Comparison of ENCODE assay signal across 1 cellular context in the genomic region with DNA sequence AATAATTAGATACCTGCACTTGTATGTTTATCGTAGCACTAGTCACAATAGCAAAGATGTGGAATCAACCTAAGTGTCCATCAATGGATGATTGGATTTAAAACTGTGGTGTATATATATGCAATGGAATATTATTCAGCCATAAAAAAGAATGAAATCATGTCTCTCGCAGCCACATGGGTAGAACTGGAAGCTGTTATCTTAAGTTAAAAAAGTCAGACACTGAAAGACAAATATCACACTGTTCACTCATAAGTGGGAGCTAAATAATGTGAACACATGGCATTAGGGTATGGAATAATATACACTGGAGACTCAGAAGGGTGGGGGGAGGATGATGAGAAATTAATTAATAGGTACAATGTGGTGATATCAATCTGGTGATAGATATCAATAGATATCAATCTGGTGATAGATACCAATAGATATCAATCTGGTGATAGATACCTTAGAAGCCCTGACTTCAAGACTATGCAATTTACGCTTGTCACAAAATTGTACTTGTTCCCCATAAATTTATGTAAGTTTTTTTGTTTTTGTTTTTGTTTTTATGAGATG.
TF ChIP-seq lines count a peak whose summit lies in the region.

No MANE protein-coding gene starts in this region.

TF ChIP-seq in K562, 482 proteins besides CTCF, POLR2A, EP300 and RAD21 (continued from another document):
- TF ChIP-seq, protein P1, sequence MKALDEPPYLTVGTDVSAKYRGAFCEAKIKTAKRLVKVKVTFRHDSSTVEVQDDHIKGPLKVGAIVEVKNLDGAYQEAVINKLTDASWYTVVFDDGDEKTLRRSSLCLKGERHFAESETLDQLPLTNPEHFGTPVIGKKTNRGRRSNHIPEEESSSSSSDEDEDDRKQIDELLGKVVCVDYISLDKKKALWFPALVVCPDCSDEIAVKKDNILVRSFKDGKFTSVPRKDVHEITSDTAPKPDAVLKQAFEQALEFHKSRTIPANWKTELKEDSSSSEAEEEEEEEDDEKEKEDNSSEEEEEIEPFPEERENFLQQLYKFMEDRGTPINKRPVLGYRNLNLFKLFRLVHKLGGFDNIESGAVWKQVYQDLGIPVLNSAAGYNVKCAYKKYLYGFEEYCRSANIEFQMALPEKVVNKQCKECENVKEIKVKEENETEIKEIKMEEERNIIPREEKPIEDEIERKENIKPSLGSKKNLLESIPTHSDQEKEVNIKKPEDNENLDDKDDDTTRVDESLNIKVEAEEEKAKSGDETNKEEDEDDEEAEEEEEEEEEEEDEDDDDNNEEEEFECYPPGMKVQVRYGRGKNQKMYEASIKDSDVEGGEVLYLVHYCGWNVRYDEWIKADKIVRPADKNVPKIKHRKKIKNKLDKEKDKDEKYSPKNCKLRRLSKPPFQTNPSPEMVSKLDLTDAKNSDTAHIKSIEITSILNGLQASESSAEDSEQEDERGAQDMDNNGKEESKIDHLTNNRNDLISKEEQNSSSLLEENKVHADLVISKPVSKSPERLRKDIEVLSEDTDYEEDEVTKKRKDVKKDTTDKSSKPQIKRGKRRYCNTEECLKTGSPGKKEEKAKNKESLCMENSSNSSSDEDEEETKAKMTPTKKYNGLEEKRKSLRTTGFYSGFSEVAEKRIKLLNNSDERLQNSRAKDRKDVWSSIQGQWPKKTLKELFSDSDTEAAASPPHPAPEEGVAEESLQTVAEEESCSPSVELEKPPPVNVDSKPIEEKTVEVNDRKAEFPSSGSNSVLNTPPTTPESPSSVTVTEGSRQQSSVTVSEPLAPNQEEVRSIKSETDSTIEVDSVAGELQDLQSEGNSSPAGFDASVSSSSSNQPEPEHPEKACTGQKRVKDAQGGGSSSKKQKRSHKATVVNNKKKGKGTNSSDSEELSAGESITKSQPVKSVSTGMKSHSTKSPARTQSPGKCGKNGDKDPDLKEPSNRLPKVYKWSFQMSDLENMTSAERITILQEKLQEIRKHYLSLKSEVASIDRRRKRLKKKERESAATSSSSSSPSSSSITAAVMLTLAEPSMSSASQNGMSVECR (CRISPR knock-in tag; IDR thresholded peaks at IDR 0.05): no peak
- TF ChIP-seq, protein P2, sequence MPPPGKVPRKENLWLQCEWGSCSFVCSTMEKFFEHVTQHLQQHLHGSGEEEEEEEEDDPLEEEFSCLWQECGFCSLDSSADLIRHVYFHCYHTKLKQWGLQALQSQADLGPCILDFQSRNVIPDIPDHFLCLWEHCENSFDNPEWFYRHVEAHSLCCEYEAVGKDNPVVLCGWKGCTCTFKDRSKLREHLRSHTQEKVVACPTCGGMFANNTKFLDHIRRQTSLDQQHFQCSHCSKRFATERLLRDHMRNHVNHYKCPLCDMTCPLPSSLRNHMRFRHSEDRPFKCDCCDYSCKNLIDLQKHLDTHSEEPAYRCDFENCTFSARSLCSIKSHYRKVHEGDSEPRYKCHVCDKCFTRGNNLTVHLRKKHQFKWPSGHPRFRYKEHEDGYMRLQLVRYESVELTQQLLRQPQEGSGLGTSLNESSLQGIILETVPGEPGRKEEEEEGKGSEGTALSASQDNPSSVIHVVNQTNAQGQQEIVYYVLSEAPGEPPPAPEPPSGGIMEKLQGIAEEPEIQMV (tag; conservative IDR thresholded peaks at IDR 0.05; ENCODE audit: low read depth): no peak
- 0 out of 2 replicates have a peak, but pooled peaks have one; percentile 4 for TF ChIP-seq C11orf30 (IDR thresholded peaks at IDR 0.05; ENCODE audit: low read depth)
- TF ChIP-seq GATA2 (CRISPR knock-in tag; IDR thresholded peaks at IDR 0.05): 0 out of 2 replicates have a peak, but pooled peaks have one; percentile 27
- no peak for TF ChIP-seq KLF13 (tag; IDR thresholded peaks at IDR 0.05; ENCODE audit: borderline replicate concordance, low read depth)
- no peak for TF ChIP-seq ELF1 (tag; IDR thresholded peaks at IDR 0.05)
- TF ChIP-seq POLR2AphosphoS5 (IDR thresholded peaks at IDR 0.05; ENCODE audit: control insufficient read depth, insufficient read depth, low read depth, low read length): no peak
- TF ChIP-seq RBFOX2 (IDR thresholded peaks at IDR 0.05; ENCODE audit: low read depth, low read length): peak; percentile 36; the same call in 1 of the 2 replicates
- peak in 1 of 2 experiments; percentile 15; a peak in 1 of 4 replicates for TF ChIP-seq KDM1A (IDR thresholded peaks at IDR 0.05)
- no peak for TF ChIP-seq ESRRA (IDR thresholded peaks at IDR 0.05; ENCODE audit: borderline replicate concordance, low read depth)
- TF ChIP-seq ZNF146 (CRISPR knock-in tag; IDR thresholded peaks at IDR 0.05; ENCODE audit: unreplicated experiment): peak; percentile 76
- no peak for TF ChIP-seq ILF3 (IDR thresholded peaks at IDR 0.05; ENCODE audit: borderline replicate concordance)
- TF ChIP-seq, protein P3, sequence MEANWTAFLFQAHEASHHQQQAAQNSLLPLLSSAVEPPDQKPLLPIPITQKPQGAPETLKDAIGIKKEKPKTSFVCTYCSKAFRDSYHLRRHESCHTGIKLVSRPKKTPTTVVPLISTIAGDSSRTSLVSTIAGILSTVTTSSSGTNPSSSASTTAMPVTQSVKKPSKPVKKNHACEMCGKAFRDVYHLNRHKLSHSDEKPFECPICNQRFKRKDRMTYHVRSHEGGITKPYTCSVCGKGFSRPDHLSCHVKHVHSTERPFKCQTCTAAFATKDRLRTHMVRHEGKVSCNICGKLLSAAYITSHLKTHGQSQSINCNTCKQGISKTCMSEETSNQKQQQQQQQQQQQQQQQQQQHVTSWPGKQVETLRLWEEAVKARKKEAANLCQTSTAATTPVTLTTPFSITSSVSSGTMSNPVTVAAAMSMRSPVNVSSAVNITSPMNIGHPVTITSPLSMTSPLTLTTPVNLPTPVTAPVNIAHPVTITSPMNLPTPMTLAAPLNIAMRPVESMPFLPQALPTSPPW (CRISPR knock-in tag; IDR thresholded peaks at IDR 0.05): no peak
- no peak for TF ChIP-seq ZKSCAN8 (CRISPR knock-in tag; IDR thresholded peaks at IDR 0.05)
- TF ChIP-seq ZNF436 (CRISPR knock-in tag; IDR thresholded peaks at IDR 0.05): no peak
- peak; percentile 77 for TF ChIP-seq DACH1 (IDR thresholded peaks at IDR 0.05; ENCODE audit: partially characterized antibody)
- TF ChIP-seq RNF2 (IDR thresholded peaks at IDR 0.05): no peak
- no peak for TF ChIP-seq PHF8 (IDR thresholded peaks at IDR 0.05; ENCODE audit: borderline replicate concordance, low read length)
- TF ChIP-seq GATAD2B (IDR thresholded peaks at IDR 0.05; ENCODE audit: borderline replicate concordance): peak; percentile 79; the same call in 1 of the 2 replicates
- no peak for TF ChIP-seq HNRNPK (IDR thresholded peaks at IDR 0.05; ENCODE audit: low read depth, low read length, poor library complexity, severe bottlenecking)
- TF ChIP-seq MIER1 (IDR thresholded peaks at IDR 0.05; ENCODE audit: low read depth): 0 out of 2 replicates have a peak, but pooled peaks have one; percentile 15
- peak; percentile 25 for TF ChIP-seq RBM25 (IDR thresholded peaks at IDR 0.05; ENCODE audit: low read depth, low read length, severe bottlenecking)
- TF ChIP-seq SETDB1 (IDR thresholded peaks at IDR 0.05; ENCODE audit: low read length): no peak
- TF ChIP-seq CCNT2 (IDR thresholded peaks at IDR 0.05; ENCODE audit: borderline replicate concordance, extremely low read depth, insufficient read length, low read depth, low read length): no peak
- TF ChIP-seq MTA2 (IDR thresholded peaks at IDR 0.05; ENCODE audit: low read depth): 0 out of 2 replicates have a peak, but pooled peaks have one; percentile 19
- TF ChIP-seq, protein P4, sequence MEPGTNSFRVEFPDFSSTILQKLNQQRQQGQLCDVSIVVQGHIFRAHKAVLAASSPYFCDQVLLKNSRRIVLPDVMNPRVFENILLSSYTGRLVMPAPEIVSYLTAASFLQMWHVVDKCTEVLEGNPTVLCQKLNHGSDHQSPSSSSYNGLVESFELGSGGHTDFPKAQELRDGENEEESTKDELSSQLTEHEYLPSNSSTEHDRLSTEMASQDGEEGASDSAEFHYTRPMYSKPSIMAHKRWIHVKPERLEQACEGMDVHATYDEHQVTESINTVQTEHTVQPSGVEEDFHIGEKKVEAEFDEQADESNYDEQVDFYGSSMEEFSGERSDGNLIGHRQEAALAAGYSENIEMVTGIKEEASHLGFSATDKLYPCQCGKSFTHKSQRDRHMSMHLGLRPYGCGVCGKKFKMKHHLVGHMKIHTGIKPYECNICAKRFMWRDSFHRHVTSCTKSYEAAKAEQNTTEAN (CRISPR knock-in tag; IDR thresholded peaks at IDR 0.05): no peak
- no peak for TF ChIP-seq E2F3 (CRISPR knock-in tag; IDR thresholded peaks at IDR 0.05)
- TF ChIP-seq ZNF561 (CRISPR knock-in tag; conservative IDR thresholded peaks at IDR 0.05): no peak
- no peak for TF ChIP-seq SRSF3 (IDR thresholded peaks at IDR 0.05; ENCODE audit: insufficient read depth, low read length)
- peak; percentile 59; the same call in 1 of the 2 replicates for TF ChIP-seq HDAC2 (IDR thresholded peaks at IDR 0.05)
- TF ChIP-seq, protein P5, sequence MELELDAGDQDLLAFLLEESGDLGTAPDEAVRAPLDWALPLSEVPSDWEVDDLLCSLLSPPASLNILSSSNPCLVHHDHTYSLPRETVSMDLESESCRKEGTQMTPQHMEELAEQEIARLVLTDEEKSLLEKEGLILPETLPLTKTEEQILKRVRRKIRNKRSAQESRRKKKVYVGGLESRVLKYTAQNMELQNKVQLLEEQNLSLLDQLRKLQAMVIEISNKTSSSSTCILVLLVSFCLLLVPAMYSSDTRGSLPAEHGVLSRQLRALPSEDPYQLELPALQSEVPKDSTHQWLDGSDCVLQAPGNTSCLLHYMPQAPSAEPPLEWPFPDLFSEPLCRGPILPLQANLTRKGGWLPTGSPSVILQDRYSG (tag; conservative IDR thresholded peaks at IDR 0.05; ENCODE audit: low read depth): no peak
